Comparison of ENCODE assay signal across 8 cellular contexts in the genomic region with DNA sequence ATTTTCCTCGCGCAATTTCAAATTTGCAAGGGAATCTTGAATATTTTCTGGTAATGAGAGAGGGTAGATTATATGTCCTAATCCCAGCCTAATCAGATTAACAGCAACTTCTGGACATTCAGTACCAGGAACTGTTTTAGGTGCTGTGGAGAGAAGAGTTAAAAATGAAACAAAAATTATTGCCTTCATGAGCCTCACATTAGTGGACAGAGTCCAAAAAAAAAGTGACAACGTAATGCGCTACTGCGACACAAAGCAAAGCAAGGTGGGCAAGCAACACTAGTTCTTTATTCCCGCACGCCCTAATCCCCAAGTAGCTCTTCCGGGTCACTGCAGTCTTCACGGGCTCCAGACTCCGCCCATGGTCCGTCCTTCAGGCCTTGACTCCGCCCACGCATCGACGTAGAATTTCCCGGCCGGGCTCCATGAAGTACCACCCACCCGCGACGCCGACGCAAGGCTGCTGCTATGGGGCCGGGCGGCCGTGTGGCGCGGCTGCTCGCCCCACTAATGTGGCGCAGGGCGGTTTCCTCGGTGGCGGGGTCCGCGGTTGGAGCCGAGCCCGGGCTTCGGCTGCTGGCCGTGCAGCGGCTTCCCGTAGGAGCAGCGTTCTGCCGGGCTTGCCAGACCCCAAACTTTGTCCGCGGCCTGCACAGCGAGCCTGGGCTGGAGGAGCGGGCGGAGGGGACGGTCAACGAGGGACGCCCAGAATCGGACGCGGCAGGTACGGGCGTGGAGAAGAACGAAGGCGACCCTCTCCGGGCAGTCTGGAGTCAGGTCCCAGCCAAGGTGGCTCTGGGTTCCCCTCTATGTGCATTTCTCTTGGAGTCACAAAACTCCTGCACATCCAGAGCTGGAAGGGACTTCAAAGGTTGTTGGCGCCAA. TPM values are rescaled to one million over a fixed set of nuclear protein-coding genes. Genes with fewer than 3 reads are reported as not detected.
DNase-seq lines count a peak whose midpoint lies in the region; ATAC-seq, FAIRE-seq and TF ChIP-seq lines count a peak whose summit lies in the region.

Gene MALSU1 (plus strand): TSS at position 455 of the 885 bp plus-strand sequence. CDS start 14 bp downstream, at position 469.

- no peaks in the 10 kb centered on the region for H3K36me3 ChIP-seq in Loucy (ENCODE audit: insufficient read depth, low read length)

- peaks cover 7% of the 10 kb centered on the region for H3K36me3 Mint-ChIP-seq in natural killer cell

- no peaks in the 10 kb centered on the region for H3K9me3 Mint-ChIP-seq in natural killer cell

- no peak for TF ChIP-seq CTCF in Loucy (conservative IDR thresholded peaks at IDR 0.05; ENCODE audit: low read length)
- no peak for TF ChIP-seq CTCF in natural killer cell (IDR thresholded peaks at IDR 0.05)

- TF ChIP-seq POLR2A in H54 (IDR thresholded peaks at IDR 0.05; ENCODE audit: low read depth, low read length) (peak; percentile 99), Raji (IDR thresholded peaks at IDR 0.05; ENCODE audit: insufficient read depth, low read depth, low read length) (peak; percentile 97)

- peak; percentile 81 for FAIRE-seq in H54 (lab: Jason Lieb, UNC)

- peak within 1 kb of the TSS; percentile 86 for H3K9ac ChIP-seq in Loucy (ENCODE audit: low read depth, low read length, poor library complexity, severe bottlenecking)

- H3K4me2 ChIP-seq in Loucy (ENCODE audit: low read depth, low read length, poor library complexity, severe bottlenecking) = peak within 1 kb of the TSS; percentile 96

- H4K20me1 ChIP-seq in Loucy (ENCODE audit: insufficient read depth, low read length, poor library complexity, severe bottlenecking) = peaks cover 20% of the 10 kb centered on the region

- peaks cover 48% of the 10 kb centered on the region for H3K79me2 ChIP-seq in Loucy (ENCODE audit: insufficient read depth, low read length)

- no peaks in the 10 kb centered on the region for H3K9me3 ChIP-seq in Loucy (ENCODE audit: insufficient read depth, low read depth, low read length)

- H3F3A ChIP-seq in Loucy (ENCODE audit: low read depth) = no peaks in the 10 kb centered on the region

- peak; percentile 99 to 100 (median 99) for ATAC-seq in natural killer cell

- DNase-seq in EL (peak; percentile 98), H54 (ENCODE audit: insufficient read length, low spot score) (peak; percentile 95), fibroblast of peridontal ligament (ENCODE audit: extremely low read depth) (peak; percentile 95), natural killer cell (peak; percentile 96)
- peak; percentile 95 for DNase-seq in activated T-helper 9 cell treated with anti-CD3 and anti-CD28 coated beads, Interleukin-2, amount 50 U/mL, for 16 hours (ENCODE audit: low read depth)
- DNase-seq in stimulated activated naive CD4-positive, alpha-beta T cell treated with Interleukin-2 at 50 U/mL for 16 hours (lab: John Stamatoyannopoulos, UW) = peak; percentile 97

- H3K4me3 Mint-ChIP-seq in natural killer cell = peak within 1 kb of the TSS; percentile 84

- H3K27me3 ChIP-seq in Loucy (ENCODE audit: insufficient read depth, low read length, poor library complexity, severe bottlenecking) = peaks cover 42% of the 10 kb centered on the region

- peaks cover 0 to 7% of the 10 kb centered on the region in 2 donors for H3K27me3 Mint-ChIP-seq in natural killer cell (ENCODE audit: low read depth in 2 of 2)

- intact Hi-C loops in natural killer cell (cut with micrococcal nuclease) = loop anchor here (1.0 kb wide), 3 partner anchors 47 to 233 kb away; partner anchors contain the start of gene NUP42

- peaks cover 38 to 44% of the 10 kb centered on the region in 2 donors for H3K4me1 Mint-ChIP-seq in natural killer cell

- peak within 1 kb of the TSS; percentile 89 to 95 for H3K27ac Mint-ChIP-seq in natural killer cell

- H3K4me3 ChIP-seq in Loucy (ENCODE audit: low read length, poor library complexity, severe bottlenecking) = peak within 1 kb of the TSS; percentile 98

- peaks cover 31% of the 10 kb centered on the region for H3K4me1 ChIP-seq in Loucy (ENCODE audit: insufficient read depth, low read length, poor library complexity, severe bottlenecking)

- no peaks in the 10 kb centered on the region for H3K9me2 ChIP-seq in Loucy (replicated peaks; ENCODE audit: low read depth, low read length)

- H2AFZ ChIP-seq in Loucy (ENCODE audit: low read length) = peak within 1 kb of the TSS; percentile 94

RNA-seq across cellular contexts. Expression of gene MALSU1, which starts in this region (rescaled TPM):
- total RNA-seq in natural killer cell = 10 to 100 TPM; 23.4 to 31.8 (median 26.3) TPM

Comparison
In these comparisons a context has a peak if more than half of its experiments do, and no peak if none do; other contexts are left out.
1. Peak in every context shown above with its lines: DNase-seq, ATAC-seq and H3K4me3 ChIP-seq.